ENCODE assay signal across 13 cellular contexts in the genomic region with DNA sequence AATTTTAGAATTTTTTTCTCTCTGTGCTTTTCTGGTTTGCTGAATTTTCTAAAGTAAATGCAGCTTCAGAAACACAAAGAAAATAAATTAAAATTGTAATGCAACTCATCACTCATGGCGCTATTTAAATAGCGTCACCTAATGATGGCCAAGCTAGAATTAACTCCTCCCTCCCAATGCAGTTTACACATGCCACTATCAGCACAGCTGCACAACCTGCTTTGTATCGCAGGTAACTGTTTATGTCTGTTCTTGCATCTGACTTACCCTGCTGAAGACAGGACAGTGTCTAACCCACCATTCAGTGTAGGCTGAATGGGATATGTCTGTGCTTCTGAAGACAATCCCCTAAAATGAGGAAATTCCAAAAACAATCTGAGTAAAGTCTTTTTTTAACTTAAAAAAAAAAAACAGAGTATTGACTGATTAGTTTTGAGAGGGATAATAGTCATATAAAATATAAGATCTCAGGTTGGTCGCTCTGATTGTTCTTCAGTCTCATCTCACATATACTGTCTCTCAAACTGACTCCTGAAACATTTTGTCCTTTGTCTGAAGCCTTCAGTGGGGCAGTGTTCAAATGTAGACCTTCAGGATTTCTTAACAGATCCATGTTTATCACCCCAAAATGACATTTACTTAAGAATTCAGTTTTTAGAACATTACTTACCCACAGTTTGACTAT.
DNase-seq lines count a peak whose midpoint lies in the region; ATAC-seq and TF ChIP-seq lines count a peak whose summit lies in the region.
"Had no signal": no experiment of that assay in that cellular context is flagged by ENCODE, and none has a peak within 500 bp of the region (broad histone marks: within the 10 kb centered on the region; RNA-seq: fewer than 3 reads in every experiment).

No MANE protein-coding gene starts in this region.

- H3K9me3 Mint-ChIP-seq in activated naive CD8-positive, alpha-beta T cell treated with anti-CD3 and anti-CD28 coated beads, Interleukin-2, amount 50 U/mL, for 24 hours, result peaks cover 13% of the 10 kb centered on the region
- H3K9me3 Mint-ChIP-seq in activated naive CD8-positive, alpha-beta T cell treated with anti-CD3 and anti-CD28 coated beads for 36 hours, result peaks cover 12% of the 10 kb centered on the region
- peaks cover 12% of the 10 kb centered on the region for H3K9me3 Mint-ChIP-seq in activated CD4-positive, alpha-beta memory T cell treated with anti-CD3 and anti-CD28 coated beads, Interleukin-2, amount 10 ng/mL, durations not matched to agents 7 days and 5 days

- ATAC-seq in activated naive CD8-positive, alpha-beta T cell treated with anti-CD3 and anti-CD28 coated beads, Interleukin-2, amount 50 U/mL, for 24 hours, result no peak
- ATAC-seq in HG02852 (IDR thresholded peaks at IDR 0.05; ENCODE audit: unreplicated experiment) (peak; percentile 45), upper lobe of right lung (no peak), HG02973 (IDR thresholded peaks at IDR 0.05; ENCODE audit: unreplicated experiment) (no peak)

- no peaks in the 10 kb centered on the region for H3K4me1 ChIP-seq in upper lobe of right lung

- no peak overlapping the region for H3K4me3 Mint-ChIP-seq in activated naive CD8-positive, alpha-beta T cell treated with anti-CD3 and anti-CD28 coated beads, Interleukin-2, amount 50 U/mL, for 24 hours
- H3K4me3 Mint-ChIP-seq in activated naive CD8-positive, alpha-beta T cell treated with anti-CD3 and anti-CD28 coated beads for 36 hours, result no peak overlapping the region
- peak overlapping the region; percentile 6 for H3K4me3 Mint-ChIP-seq in activated CD4-positive, alpha-beta memory T cell treated with anti-CD3 and anti-CD28 coated beads, Interleukin-2, amount 10 ng/mL, durations not matched to agents 7 days and 5 days

- H3K27ac ChIP-seq in upper lobe of right lung, result peak overlapping the region; percentile 37
- H3K27ac ChIP-seq: brain microvascular endothelial cell, WERI-Rb-1 had no signal

- intact Hi-C loops in upper lobe of right lung (cut with DNase I), result no loop called here

- POLR2A ChIA-PET in activated CD4-positive, alpha-beta memory T cell treated with anti-CD3 and anti-CD28 coated beads, Interleukin-2, amount 10 ng/mL, durations not matched to agents 7 days and 5 days (lab: Charles Lee), result interaction anchor here (1.1 kb wide), 2 partner anchors 14 to 83 kb away, joined by 3 to 6 read pairs; no protein-coding TSS in a partner anchor

- peak overlapping the region; percentile 2 for H3K27ac Mint-ChIP-seq in activated naive CD8-positive, alpha-beta T cell treated with anti-CD3 and anti-CD28 coated beads, Interleukin-2, amount 50 U/mL, for 24 hours
- no peak overlapping the region for H3K27ac Mint-ChIP-seq in activated naive CD8-positive, alpha-beta T cell treated with anti-CD3 and anti-CD28 coated beads for 36 hours
- peak overlapping the region; percentile 80 for H3K27ac Mint-ChIP-seq in activated CD4-positive, alpha-beta memory T cell treated with anti-CD3 and anti-CD28 coated beads, Interleukin-2, amount 10 ng/mL, durations not matched to agents 7 days and 5 days

- H3K27me3 Mint-ChIP-seq in activated naive CD8-positive, alpha-beta T cell treated with anti-CD3 and anti-CD28 coated beads, Interleukin-2, amount 50 U/mL, for 24 hours, result no peaks in the 10 kb centered on the region
- H3K27me3 Mint-ChIP-seq in activated naive CD8-positive, alpha-beta T cell treated with anti-CD3 and anti-CD28 coated beads for 36 hours, result no peaks in the 10 kb centered on the region
- H3K27me3 Mint-ChIP-seq in activated CD4-positive, alpha-beta memory T cell treated with anti-CD3 and anti-CD28 coated beads, Interleukin-2, amount 10 ng/mL, durations not matched to agents 7 days and 5 days, result no peaks in the 10 kb centered on the region

- no peak for TF ChIP-seq CTCF in upper lobe of right lung (IDR thresholded peaks at IDR 0.05)

- CTCF ChIA-PET in activated CD4-positive, alpha-beta memory T cell treated with anti-CD3 and anti-CD28 coated beads, Interleukin-2, amount 10 ng/mL, durations not matched to agents 7 days and 5 days (lab: Charles Lee), result no interaction called here

- no peak overlapping the region for H3K4me3 ChIP-seq in upper lobe of right lung

- peaks cover 24% of the 10 kb centered on the region for H3K36me3 Mint-ChIP-seq in activated naive CD8-positive, alpha-beta T cell treated with anti-CD3 and anti-CD28 coated beads, Interleukin-2, amount 50 U/mL, for 24 hours (ENCODE audit: low read depth)
- H3K36me3 Mint-ChIP-seq in activated naive CD8-positive, alpha-beta T cell treated with anti-CD3 and anti-CD28 coated beads for 36 hours, result peaks cover 24% of the 10 kb centered on the region
- H3K36me3 Mint-ChIP-seq in activated CD4-positive, alpha-beta memory T cell treated with anti-CD3 and anti-CD28 coated beads, Interleukin-2, amount 10 ng/mL, durations not matched to agents 7 days and 5 days (ENCODE audit: low read depth), result peaks cover 35% of the 10 kb centered on the region

- no peaks in the 10 kb centered on the region for H3K27me3 ChIP-seq in upper lobe of right lung
- H3K27me3 ChIP-seq: brain microvascular endothelial cell, gastrocnemius medialis had no signal

- no peaks in the 10 kb centered on the region for H3K36me3 ChIP-seq in upper lobe of right lung
- H3K36me3 ChIP-seq: brain microvascular endothelial cell, gastrocnemius medialis, WERI-Rb-1 had no signal

- no peaks in the 10 kb centered on the region for H3K9me3 ChIP-seq in upper lobe of right lung

- peaks cover 13% of the 10 kb centered on the region for H3K4me1 Mint-ChIP-seq in activated naive CD8-positive, alpha-beta T cell treated with anti-CD3 and anti-CD28 coated beads, Interleukin-2, amount 50 U/mL, for 24 hours
- H3K4me1 Mint-ChIP-seq in activated naive CD8-positive, alpha-beta T cell treated with anti-CD3 and anti-CD28 coated beads for 36 hours, result peaks cover 9% of the 10 kb centered on the region
- peaks cover 27% of the 10 kb centered on the region for H3K4me1 Mint-ChIP-seq in activated CD4-positive, alpha-beta memory T cell treated with anti-CD3 and anti-CD28 coated beads, Interleukin-2, amount 10 ng/mL, durations not matched to agents 7 days and 5 days

- DNase-seq in activated naive CD8-positive, alpha-beta T cell treated with anti-CD3 and anti-CD28 coated beads, Interleukin-2, amount 50 U/mL, for 24 hours, result no peak
- DNase-seq in activated naive CD8-positive, alpha-beta T cell treated with anti-CD3 and anti-CD28 coated beads for 36 hours, result no peak
- DNase-seq in activated CD4-positive, alpha-beta memory T cell treated with anti-CD3 and anti-CD28 coated beads, Interleukin-2, amount 10 ng/mL, durations not matched to agents 7 days and 5 days, result no peak
- no peak for DNase-seq in upper lobe of right lung
- no peak for DNase-seq in activated naive CD4-positive, alpha-beta T cell treated with Interleukin-2 at 50 U/mL for 16 hours
- DNase-seq in NCI-H2081 treated with DMSO at 0.1 percent for 48 hours (lab: John Stamatoyannopoulos, UW), result no peak
- DNase-seq: brain microvascular endothelial cell; effector memory CD4-positive, alpha-beta T cell; gastrocnemius medialis; NCI-H2107; WERI-Rb-1 had no signal
